ENCODE assay signal across 19 cellular contexts in the genomic region with DNA sequence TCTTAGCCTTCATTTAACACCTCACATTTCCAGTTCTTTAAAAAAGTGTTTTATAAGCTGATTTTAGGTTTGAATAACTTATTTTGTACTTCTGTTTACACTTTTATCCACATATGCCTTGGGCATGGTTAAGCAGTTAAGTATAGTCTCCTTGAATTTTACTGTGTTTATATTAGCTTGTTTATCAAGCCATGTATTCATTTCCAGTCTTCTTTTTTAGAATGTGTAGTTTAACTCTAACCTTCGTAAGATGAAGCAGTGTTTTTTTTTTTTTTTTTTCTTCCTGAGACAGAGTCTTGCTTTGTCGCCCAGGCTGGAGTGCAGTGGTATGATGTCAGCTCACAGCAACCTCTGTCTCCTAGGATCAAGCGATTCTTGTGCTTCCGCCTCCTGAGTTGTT.
"Had no signal": no experiment of that assay in that cellular context is flagged by ENCODE, and none has a peak within 500 bp of the region (broad histone marks: within the 10 kb centered on the region; RNA-seq: fewer than 3 reads in every experiment).

No MANE protein-coding gene starts in this region.

- ATAC-seq: foreskin keratinocyte; left colon; natural killer cell; right cardiac atrium; stimulated activated naive CD8-positive, alpha-beta T cell treated with anti-CD3 and anti-CD28 coated beads, Interleukin-15, Interleukin-2, amounts not matched to agents 100 U/mL and 50 U/mL, for 24 hours had no signal

- H3K36me3 Mint-ChIP-seq: natural killer cell had no signal

- H3K9me3 ChIP-seq: esophagus squamous epithelium, ovary, suprapubic skin, tibial artery, upper lobe of left lung, uterus had no signal

- H3K4me3 Mint-ChIP-seq: immature natural killer cell, mesothelial cell of epicardium, natural killer cell, neural progenitor cell had no signal

- H3K4me3 ChIP-seq: esophagus squamous epithelium, neural progenitor cell, ovary, smooth muscle cell, suprapubic skin, tibial artery, upper lobe of left lung, uterus had no signal

- FAIRE-seq: kidney had no signal

- H3K27ac Mint-ChIP-seq: immature natural killer cell, mesothelial cell of epicardium, natural killer cell, neural progenitor cell had no signal

- H3K9ac ChIP-seq: neural progenitor cell had no signal

- H3K4me2 ChIP-seq: neural progenitor cell, smooth muscle cell had no signal

- H3K27ac ChIP-seq: esophagus squamous epithelium, foreskin keratinocyte, neural progenitor cell, ovary, suprapubic skin, tibial artery, upper lobe of left lung, uterus had no signal

- H3K27me3 ChIP-seq: esophagus squamous epithelium, foreskin keratinocyte, neural progenitor cell, ovary, suprapubic skin, tibial artery, upper lobe of left lung, uterus had no signal

- H3K4me1 ChIP-seq: esophagus squamous epithelium, foreskin keratinocyte, suprapubic skin, tibial artery, upper lobe of left lung, uterus had no signal

- H2AFZ ChIP-seq: neural progenitor cell had no signal

- H3K9me3 Mint-ChIP-seq: immature natural killer cell, natural killer cell had no signal

- H3K36me3 ChIP-seq: esophagus squamous epithelium, neural progenitor cell, ovary, suprapubic skin, tibial artery, upper lobe of left lung, uterus had no signal

- H3K4me1 Mint-ChIP-seq: immature natural killer cell, mesothelial cell of epicardium had no signal

- DNase-seq: effector memory CD4-positive, alpha-beta T cell; esophagus squamous epithelium; foreskin keratinocyte; immature natural killer cell; kidney; left colon; natural killer cell; nucleus accumbens; ovary; right cardiac atrium; stimulated activated CD4-positive, alpha-beta T cell treated with anti-CD3 and anti-CD28 coated beads, Interleukin-2, amount 100 ng/mL, for 48 hours; stimulated activated naive CD8-positive, alpha-beta T cell treated with anti-CD3 and anti-CD28 coated beads, Interleukin-15, Interleukin-2, amounts not matched to agents 100 U/mL and 50 U/mL, for 24 hours; tibial artery; upper lobe of left lung; uterus had no signal
